In genomic region chr3:58332575-58333179, GRCh38 we compare ENCODE assay signal across 8 cellular contexts.
DNase-seq lines count a peak whose midpoint lies in the region; ATAC-seq and TF ChIP-seq lines count a peak whose summit lies in the region.

PXK (plus strand) TSS chr3:58332892; CDS start chr3:58332989, 97 bp downstream.

- H3K9me3 ChIP-seq in OCI-LY3 (ENCODE audit: insufficient read depth, low read length) = no peaks in the 10 kb centered on the region

- DNase-seq in AG09319 (ENCODE audit: extremely low read depth, low read depth) = peak; percentile 50
- DNase-seq in activated T-cell treated with anti-CD3 and anti-CD28 coated beads for 4 hours = peak; percentile 67
- peak; percentile 49 for DNase-seq in epidermal melanocyte (ENCODE audit: insufficient read length, low spot score)
- DNase-seq in middle frontal gyrus (ENCODE audit: extremely low spot score, low spot score) = peak; percentile 79
- DNase-seq in stimulated activated CD8-positive, alpha-beta memory T cell treated with anti-CD3 and anti-CD28 coated beads, Interleukin-2, amount 100 ng/mL, for 1 hour (ENCODE audit: low read depth in 2 of 2) = peak; percentile 53 to 60

- peak within 1 kb of the TSS; percentile 69 for H3K9ac ChIP-seq in OCI-LY3 (ENCODE audit: low read length)

- peak within 1 kb of the TSS; percentile 91 for H3K4me3 ChIP-seq in OCI-LY3 (ENCODE audit: low read length)

- H3K4me1 ChIP-seq in OCI-LY3 (ENCODE audit: low read length) = peaks cover 13% of the 10 kb centered on the region

- H3K27me3 ChIP-seq in OCI-LY3 (ENCODE audit: low read depth, low read length) = no peaks in the 10 kb centered on the region

- ATAC-seq in GM18868 (IDR thresholded peaks at IDR 0.05; ENCODE audit: unreplicated experiment) (peak; percentile 91), HG03095 (IDR thresholded peaks at IDR 0.05; ENCODE audit: unreplicated experiment) (peak; percentile 89)

- H2AFZ ChIP-seq in OCI-LY3 (ENCODE audit: low read depth, low read length) = peak within 1 kb of the TSS; percentile 91

- H3K27ac ChIP-seq in OCI-LY3 (ENCODE audit: low read length) = no peak within 1 kb of the TSS

- peak within 1 kb of the TSS; percentile 82 for H3K4me2 ChIP-seq in OCI-LY3 (ENCODE audit: low read length)

- H3K36me3 ChIP-seq in OCI-LY3 (replicated peaks; ENCODE audit: low read depth, low read length) = no peaks in the 10 kb centered on the region

- no peaks in the 10 kb centered on the region for H4K20me1 ChIP-seq in OCI-LY3 (ENCODE audit: insufficient read depth, low read length)

- TF ChIP-seq CTCF in AG09319 (IDR thresholded peaks at IDR 0.05; ENCODE audit: low read depth, low read length) = no peak; the same call in 1 of the 2 replicates
- peak; percentile 23 for TF ChIP-seq CTCF in OCI-LY3 (IDR thresholded peaks at IDR 0.05; ENCODE audit: low read depth, low read length)

- peaks cover 10% of the 10 kb centered on the region; the same call in 1 of the 2 replicates for H3K79me2 ChIP-seq in OCI-LY3 (ENCODE audit: low read length)
